13 cellular contexts compared by ENCODE assay signal in genomic region chr16:1680361-1680760, GRCh38. TPM values are rescaled to one million over a fixed set of nuclear protein-coding genes. Genes with fewer than 3 reads are reported as not detected.
DNase-seq lines count a peak whose midpoint lies in the region; ATAC-seq, FAIRE-seq and TF ChIP-seq lines count a peak whose summit lies in the region.
"Had no signal": no experiment of that assay in that cellular context is flagged by ENCODE, and none has a peak within 500 bp of the region (broad histone marks: within the 10 kb centered on the region; RNA-seq: fewer than 3 reads in every experiment).

No MANE protein-coding gene starts in this region.

- no peak for TF ChIP-seq POLR2A in erythroblast (IDR thresholded peaks at IDR 0.05; ENCODE audit: low read length)

- no peak overlapping the region for H2BK12ac ChIP-seq in mesenchymal stem cell (ENCODE audit: low read length in 2 of 2)

- H4K8ac ChIP-seq in mesenchymal stem cell (ENCODE audit: low read length), result no peak overlapping the region

- H3K9me3 ChIP-seq in DND-41 (ENCODE audit: insufficient read depth, low read length, severe bottlenecking) (no peaks in the 10 kb centered on the region), mesenchymal stem cell (ENCODE audit: control insufficient read depth, low read length) (no peaks in the 10 kb centered on the region)
- H3K9me3 ChIP-seq: tibial nerve had no signal

- no peak overlapping the region for H4K91ac ChIP-seq in mesenchymal stem cell (ENCODE audit: low read length)

- intact Hi-C loops in activated T-helper 1 cell treated with anti-CD3 and anti-CD28 coated beads, Interleukin-12 subunit alpha, Interleukin-12 subunit beta, Interleukin-2, Interleukin-4 antibody, amounts not matched to agents 30 ng/mL and 10 ng/mL and 1 ng/mL, durations not matched to agents 14 hours and 24 hours and 36 hours (cut with micrococcal nuclease), result no loop called here

- peak overlapping the region in 1 of 2 experiments; percentile 20 for H3K4ac ChIP-seq in mesenchymal stem cell (ENCODE audit: low read depth in 1 of 2, low read length in 2 of 2)

- no peaks in the 10 kb centered on the region for H3K27me3 Mint-ChIP-seq in activated T-helper 1 cell treated with anti-CD3 and anti-CD28 coated beads, Interleukin-12 subunit alpha, Interleukin-12 subunit beta, Interleukin-2, Interleukin-4 antibody, amounts not matched to agents 30 ng/mL and 10 ng/mL and 1 ng/mL, durations not matched to agents 14 hours and 24 hours and 36 hours (ENCODE audit: insufficient read depth)

- peaks cover 71% of the 10 kb centered on the region for H3K79me2 ChIP-seq in DND-41 (ENCODE audit: insufficient read depth, low read length)

- peaks cover 47% of the 10 kb centered on the region for H3K36me3 ChIP-seq in DND-41 (ENCODE audit: insufficient read depth, low read length)
- H3K36me3 ChIP-seq in mesenchymal stem cell (ENCODE audit: control insufficient read depth in 1 of 2, insufficient read depth in 2 of 2, low read depth in 1 of 2, low read length in 2 of 2), result peaks cover 23 to 25% of the 10 kb centered on the region in 2 experiments

- no peak overlapping the region for H2BK15ac ChIP-seq in mesenchymal stem cell (ENCODE audit: low read depth, poor library complexity, severe bottlenecking)

- H2BK120ac ChIP-seq in mesenchymal stem cell (ENCODE audit: low read depth, low read length), result no peak overlapping the region

- H3K27ac ChIP-seq in C4-2B (peak overlapping the region; percentile 97), DND-41 (ENCODE audit: low read length) (peak overlapping the region; percentile 9; the same call in 1 of the 2 replicates), mesenchymal stem cell (ENCODE audit: low read length, poor library complexity, severe bottlenecking) (no peak overlapping the region)
- H3K27ac ChIP-seq: tibial nerve had no signal

- no peak overlapping the region for H3K18ac ChIP-seq in mesenchymal stem cell (ENCODE audit: low read depth in 1 of 2, low read length in 2 of 2)

- H2BK5ac ChIP-seq in mesenchymal stem cell (ENCODE audit: low read depth, low read length, poor library complexity, severe bottlenecking), result no peak overlapping the region

- peak overlapping the region; percentile 14 for H2AK5ac ChIP-seq in mesenchymal stem cell (ENCODE audit: low read length, severe bottlenecking)

- FAIRE-seq in RCC 7860 (lab: Jason Lieb, UNC), result no peak

- H2AFZ ChIP-seq in DND-41 (ENCODE audit: low read depth, low read length), result no peak overlapping the region
- H2AFZ ChIP-seq in mesenchymal stem cell (ENCODE audit: low read depth, low read length), result no peak overlapping the region

- WGBS in mesenchymal stem cell, result 93% methylated on average over 4 of the region's 14 CpGs

- H3K27me3 ChIP-seq in DND-41 (ENCODE audit: insufficient read depth, low read length, poor library complexity) (no peaks in the 10 kb centered on the region), mesenchymal stem cell (ENCODE audit: control insufficient read depth in 1 of 2, insufficient read depth in 1 of 2, low read length in 2 of 2) (no peaks in the 10 kb centered on the region)
- H3K27me3 ChIP-seq: tibial nerve had no signal

- H3K4me1 ChIP-seq in DND-41 (ENCODE audit: insufficient read depth, low read length), result peaks cover 31% of the 10 kb centered on the region
- H3K4me1 ChIP-seq in mesenchymal stem cell (ENCODE audit: control insufficient read depth, insufficient read depth, low read depth, low read length), result peaks cover 20% of the 10 kb centered on the region

- H3K36me3 Mint-ChIP-seq in activated T-helper 1 cell treated with anti-CD3 and anti-CD28 coated beads, Interleukin-12 subunit alpha, Interleukin-12 subunit beta, Interleukin-2, Interleukin-4 antibody, amounts not matched to agents 30 ng/mL and 10 ng/mL and 1 ng/mL, durations not matched to agents 14 hours and 24 hours and 36 hours (ENCODE audit: low read depth), result peaks cover 22% of the 10 kb centered on the region

- peak overlapping the region; percentile 61 for H3K4me3 Mint-ChIP-seq in activated T-helper 1 cell treated with anti-CD3 and anti-CD28 coated beads, Interleukin-12 subunit alpha, Interleukin-12 subunit beta, Interleukin-2, Interleukin-4 antibody, amounts not matched to agents 30 ng/mL and 10 ng/mL and 1 ng/mL, durations not matched to agents 14 hours and 24 hours and 36 hours

- H3K4me3 ChIP-seq in DND-41 (ENCODE audit: low read depth in 1 of 2, low read length in 2 of 2) (no peak overlapping the region; a peak in 1 of 4 replicates), mesenchymal stem cell (ENCODE audit: insufficient read depth in 1 of 2, low read depth in 1 of 2, low read length in 2 of 2) (no peak overlapping the region)
- H3K4me3 ChIP-seq: tibial nerve had no signal

- H3K27ac Mint-ChIP-seq in activated T-helper 1 cell treated with anti-CD3 and anti-CD28 coated beads, Interleukin-12 subunit alpha, Interleukin-12 subunit beta, Interleukin-2, Interleukin-4 antibody, amounts not matched to agents 30 ng/mL and 10 ng/mL and 1 ng/mL, durations not matched to agents 14 hours and 24 hours and 36 hours, result peak overlapping the region; percentile 35

- H3K14ac ChIP-seq in mesenchymal stem cell (ENCODE audit: low read length in 2 of 2), result no peak overlapping the region

- H4K20me1 ChIP-seq in DND-41 (ENCODE audit: insufficient read depth, low read length), result peaks cover 46% of the 10 kb centered on the region

- ATAC-seq in DND-41 (ENCODE audit: insufficient read depth, low read depth), result no peak
- ATAC-seq: left lobe of liver had no signal

- no peaks in the 10 kb centered on the region for H3K9me3 Mint-ChIP-seq in activated T-helper 1 cell treated with anti-CD3 and anti-CD28 coated beads, Interleukin-12 subunit alpha, Interleukin-12 subunit beta, Interleukin-2, Interleukin-4 antibody, amounts not matched to agents 30 ng/mL and 10 ng/mL and 1 ng/mL, durations not matched to agents 14 hours and 24 hours and 36 hours

- peaks cover 38% of the 10 kb centered on the region for H3K4me1 Mint-ChIP-seq in activated T-helper 1 cell treated with anti-CD3 and anti-CD28 coated beads, Interleukin-12 subunit alpha, Interleukin-12 subunit beta, Interleukin-2, Interleukin-4 antibody, amounts not matched to agents 30 ng/mL and 10 ng/mL and 1 ng/mL, durations not matched to agents 14 hours and 24 hours and 36 hours (ENCODE audit: low read depth)

- H3K23ac ChIP-seq in mesenchymal stem cell (ENCODE audit: low read length in 2 of 2), result no peak overlapping the region

- TF ChIP-seq CTCF in C4-2B (conservative IDR thresholded peaks at IDR 0.05) (no peak), DND-41 (IDR thresholded peaks at IDR 0.05; ENCODE audit: borderline replicate concordance, extremely low read depth, low read length, poor library complexity, severe bottlenecking) (no peak)

- no peak overlapping the region; the same call in 1 of the 2 replicates for H3K9ac ChIP-seq in DND-41 (ENCODE audit: low read depth, low read length)
- no peak overlapping the region for H3K9ac ChIP-seq in mesenchymal stem cell (ENCODE audit: low read length)

- peak overlapping the region; percentile 79 for H3K4me2 ChIP-seq in DND-41 (ENCODE audit: insufficient read depth, low read length)
- H3K4me2 ChIP-seq in mesenchymal stem cell (ENCODE audit: low read length, poor library complexity, severe bottlenecking), result peak overlapping the region; percentile 7

- peaks cover 11% of the 10 kb centered on the region for H3K79me1 ChIP-seq in mesenchymal stem cell (replicated peaks; ENCODE audit: low read length, poor library complexity, severe bottlenecking)

- DNase-seq in DND-41 (no peak), mesenchymal stem cell (no peak), erythroblast (lab: John Stamatoyannopoulos, UW) (no peak), NCI-H1694 (lab: John Stamatoyannopoulos, UW) (no peak), NCI-H1092 (lab: John Stamatoyannopoulos, UW) (no peak), RCC 7860 (ENCODE audit: low spot score) (no peak)
- no peak for DNase-seq in activated T-helper 1 cell treated with anti-CD3 and anti-CD28 coated beads, Interleukin-12 subunit alpha, Interleukin-12 subunit beta, Interleukin-2, Interleukin-4 antibody, amounts not matched to agents 30 ng/mL and 10 ng/mL and 1 ng/mL, durations not matched to agents 14 hours and 24 hours and 36 hours (ENCODE audit: low spot score)
- DNase-seq: effector memory CD4-positive, alpha-beta T cell; occipital lobe; stimulated activated CD4-positive, alpha-beta T cell treated with anti-CD3 and anti-CD28 coated beads, Interleukin-12 subunit alpha, Interleukin-12 subunit beta, amount 100 ng/mL, for 4 hours had no signal

RNA-seq across cellular contexts. Expression of gene JPT2, which starts 2.3 kb away (rescaled TPM):
- total RNA-seq in activated T-helper 1 cell treated with anti-CD3 and anti-CD28 coated beads, Interleukin-12 subunit alpha, Interleukin-12 subunit beta, Interleukin-2, Interleukin-4 antibody, amounts not matched to agents 30 ng/mL and 10 ng/mL and 1 ng/mL, durations not matched to agents 14 hours and 24 hours and 36 hours, result 106 and 119 TPM in 2 replicates
- 54.4 TPM for polyA plus RNA-seq in mesenchymal stem cell (2013, experiment 1 of 2)
- 54.1 TPM for polyA plus RNA-seq in mesenchymal stem cell (2013, experiment 2 of 2)

RNA-seq across cellular contexts. Expression of gene MAPK8IP3, which starts 25.6 kb away (rescaled TPM):
- 84.4 and 84.6 TPM in 2 replicates for total RNA-seq in activated T-helper 1 cell treated with anti-CD3 and anti-CD28 coated beads, Interleukin-12 subunit alpha, Interleukin-12 subunit beta, Interleukin-2, Interleukin-4 antibody, amounts not matched to agents 30 ng/mL and 10 ng/mL and 1 ng/mL, durations not matched to agents 14 hours and 24 hours and 36 hours
- 35.8 TPM for polyA plus RNA-seq in mesenchymal stem cell (2013, experiment 1 of 2)
- 29.0 TPM for polyA plus RNA-seq in mesenchymal stem cell (2013, experiment 2 of 2)
